ENCODE assay signal across 20 cellular contexts in genomic region chr6:67131827-67132226, GRCh38.
DNase-seq lines count a peak whose midpoint lies in the region; ATAC-seq and TF ChIP-seq lines count a peak whose summit lies in the region.
"Had no signal": no experiment of that assay in that cellular context is flagged by ENCODE, and none has a peak within 500 bp of the region (broad histone marks: within the 10 kb centered on the region; RNA-seq: fewer than 3 reads in every experiment).

No MANE protein-coding gene starts in this region.

- intact Hi-C loops in posterior cingulate gyrus (cut with DNase I), result no loop called here

- no peak for ATAC-seq in GM18868 (IDR thresholded peaks at IDR 0.05; ENCODE audit: unreplicated experiment)
- no peak for ATAC-seq in GM21447 (IDR thresholded peaks at IDR 0.05; ENCODE audit: unreplicated experiment)
- ATAC-seq: esophagus mucosa, GM23338 had no signal

- in situ Hi-C loops in G401 (cut with HindIII; ENCODE audit: low sequenced_read_pairs), result no loop called here

- no peak overlapping the region for H3K4me3 ChIP-seq in fibroblast of pulmonary artery (replicated peaks; ENCODE audit: low read depth, low read length)
- H3K4me3 ChIP-seq: breast epithelium, GM23338, spleen, suprapubic skin had no signal

- no peak for TF ChIP-seq CTCF in fibroblast of pulmonary artery (IDR thresholded peaks at IDR 0.05; ENCODE audit: low read length, missing control alignments)

- peak; percentile 99 for DNase-seq in G401 (ENCODE audit: low spot score)
- DNase-seq in anterior cingulate cortex (lab: John Stamatoyannopoulos, UW), result peak in 54 of 58 donors; percentile 1 to 90 (median 58)
- peak; percentile 18 for DNase-seq in fibroblast of pulmonary artery (ENCODE audit: low read depth)
- DNase-seq in posterior cingulate gyrus, result peak in 9 of 10 donors; percentile 23 to 93 (median 60)
- no peak for DNase-seq in GM19238 (ENCODE audit: insufficient read length, low spot score)
- DNase-seq in activated effector memory CD4-positive, alpha-beta T cell treated with Interleukin-2 at 50 U/mL for 16 hours, result no peak
- DNase-seq: activated CD4-positive, alpha-beta T cell treated with anti-CD3 and anti-CD28 coated beads, Interleukin-2, amount 10 ng/mL, durations not matched to agents 7 days and 5 days; activated naive CD4-positive, alpha-beta T cell treated with anti-CD3 and anti-CD28 coated beads for 36 hours; CD8-positive, alpha-beta memory T cell; DMS79; IMR-90; NCI-H187 treated with DMSO at 0.1 percent for 48 hours; nephron progenitor cell; spleen had no signal

Comparison
In these comparisons a context has a peak if more than half of its experiments do, and no peak if none do; other contexts are left out.
1. DNase-seq: peak in G401 (single experiment), anterior cingulate cortex (54 of 58), fibroblast of pulmonary artery (single experiment) and posterior cingulate gyrus (9 of 10); none in GM19238 (single experiment) and activated effector memory CD4-positive, alpha-beta T cell treated with Interleukin-2 at 50 U/mL for 16 hours (single experiment).